Comparison of ENCODE assay signal across 9 cellular contexts in genomic region chr18:72543362-72544055, GRCh38. TPM values are rescaled to one million over a fixed set of nuclear protein-coding genes. Genes with fewer than 3 reads are reported as not detected.
DNase-seq lines count a peak whose midpoint lies in the region; ATAC-seq, FAIRE-seq and TF ChIP-seq lines count a peak whose summit lies in the region.
"Had no signal": no experiment of that assay in that cellular context is flagged by ENCODE, and none has a peak within 500 bp of the region (broad histone marks: within the 10 kb centered on the region; RNA-seq: fewer than 3 reads in every experiment).

No MANE protein-coding gene starts in this region.

- no peaks in the 10 kb centered on the region for H3K79me1 ChIP-seq in H1 (ENCODE audit: low read depth, low read length)

- H3K18ac ChIP-seq in H1 (ENCODE audit: extremely low read depth, low read length) = no peak overlapping the region

- H2BK5ac ChIP-seq in H1 (ENCODE audit: low read depth, low read length) = no peak overlapping the region

- H3K27ac ChIP-seq in H1 (ENCODE audit: low read depth, low read length) (no peak overlapping the region), osteoblast (ENCODE audit: low read depth, low read length) (no peak overlapping the region)

- H2AFZ ChIP-seq in H1 (ENCODE audit: low read length) (no peak overlapping the region), osteoblast (ENCODE audit: low read length) (no peak overlapping the region)

- H3K79me2 ChIP-seq in H1 (ENCODE audit: control insufficient read depth in 1 of 2, insufficient read depth in 2 of 2, low read length in 2 of 2) (no peaks in the 10 kb centered on the region), osteoblast (ENCODE audit: insufficient read depth, low read length) (no peaks in the 10 kb centered on the region)

- no peak overlapping the region for H4K91ac ChIP-seq in H1 (replicated peaks; ENCODE audit: insufficient read length, low read length)

- no peak overlapping the region for H3K14ac ChIP-seq in H1 (ENCODE audit: insufficient read length)

- H3K9ac ChIP-seq in ES-I3 (ENCODE audit: low read depth, low read length) = peak overlapping the region; percentile 44; the same call in 1 of the 2 replicates
- no peak overlapping the region for H3K9ac ChIP-seq in H1 (replicated peaks in 1 of 4; ENCODE audit: extremely low read depth in 1 of 4, low read depth in 3 of 4, low read length in 3 of 4)

- no peak for TF ChIP-seq EP300 in H1 (IDR thresholded peaks at IDR 0.05; ENCODE audit: borderline replicate concordance in 1 of 2, low read depth in 2 of 2, low read length in 2 of 2)

- no peak overlapping the region for H2BK15ac ChIP-seq in H1 (ENCODE audit: low read length)

- no peaks in the 10 kb centered on the region for H3K23me2 ChIP-seq in H1 (ENCODE audit: low read depth, low read length)

- H3K56ac ChIP-seq in H1 (replicated peaks; ENCODE audit: insufficient read length, low read depth, low read length) = no peak overlapping the region

- H3K27me3 ChIP-seq in H1 (replicated peaks in 1 of 4; ENCODE audit: control insufficient read depth in 3 of 4, extremely low read depth in 1 of 4, insufficient read depth in 3 of 4, low read length in 3 of 4) = peaks cover 6 to 22% (median 19%) of the 10 kb centered on the region in 4 experiments
- peaks cover 25% of the 10 kb centered on the region for H3K27me3 ChIP-seq in osteoblast (ENCODE audit: insufficient read depth, low read length)

- H4K8ac ChIP-seq in H1 (ENCODE audit: extremely low read depth, insufficient read depth, low read length) = peak overlapping the region; percentile 57

- CTCF ChIA-PET in H1 (lab: Charles Lee; ENCODE audit: partially characterized antibody) = interaction anchor here (0.6 kb wide), 1 partner anchor 1210 kb away, joined by 3 read pairs; no protein-coding TSS in a partner anchor

- no peaks in the 10 kb centered on the region for H3K36me3 ChIP-seq in ES-I3 (ENCODE audit: insufficient read depth, low read length)
- peaks cover 0 to 10% (median 0%) of the 10 kb centered on the region in 4 experiments; a peak in 2 of 8 replicates for H3K36me3 ChIP-seq in H1 (ENCODE audit: control insufficient read depth in 2 of 4, insufficient read depth in 4 of 4, low read length in 3 of 4)
- H3K36me3 ChIP-seq in osteoblast (ENCODE audit: insufficient read depth, low read length) = no peaks in the 10 kb centered on the region

- no peak overlapping the region for H2BK120ac ChIP-seq in H1 (replicated peaks; ENCODE audit: low read depth, low read length)

- no peak for ATAC-seq in HG03045 (IDR thresholded peaks at IDR 0.05; ENCODE audit: unreplicated experiment)

- no peak overlapping the region for H2BK12ac ChIP-seq in H1 (ENCODE audit: low read depth, low read length)

- no peak for TF ChIP-seq RAD21 in H1 (IDR thresholded peaks at IDR 0.05 in 1 of 2, conservative IDR thresholded peaks at IDR 0.05 in 1 of 2; ENCODE audit: low read depth in 2 of 2, low read length in 2 of 2)

- no peaks in the 10 kb centered on the region for H3K4me1 ChIP-seq in ES-I3 (ENCODE audit: insufficient read depth, low read length)
- H3K4me1 ChIP-seq in H1 (replicated peaks in 1 of 4; ENCODE audit: control insufficient read depth in 3 of 4, insufficient read depth in 4 of 4, low read length in 3 of 4) = peaks cover 0 to 3% (median 0%) of the 10 kb centered on the region in 4 experiments; a peak in 1 of 7 replicates
- no peaks in the 10 kb centered on the region for H3K4me1 ChIP-seq in osteoblast (ENCODE audit: insufficient read depth, low read length)

- DNase-seq in NCI-H345 (lab: John Stamatoyannopoulos, UW) = peak; percentile 62
- DNase-seq in H1 (ENCODE audit: low read depth in 1 of 2, low spot score in 2 of 2) = peak in 1 of 2 experiments; percentile 56
- peak; percentile 53 for DNase-seq in osteoblast (ENCODE audit: insufficient read length, low spot score, missing footprints)
- DNase-seq in Ammon's horn (ENCODE audit: low spot score) = no peak
- DNase-seq in T-helper 9 cell = no peak
- no peak for DNase-seq in NCI-H2029 (lab: John Stamatoyannopoulos, UW)
- DNase-seq: activated CD4-positive, CD25-positive, alpha-beta regulatory T cell treated with anti-CD3 and anti-CD28 coated beads, Interleukin-2, amount 50 U/mL, for 72 hours had no signal

- no peak overlapping the region for H4K5ac ChIP-seq in H1 (ENCODE audit: insufficient read length, low read depth, low read length)

- H4K20me1 ChIP-seq in H1 (replicated peaks in 1 of 2; ENCODE audit: control insufficient read depth in 1 of 2, insufficient read depth in 2 of 2, low read length in 2 of 2) (peaks cover 0 to 3% of the 10 kb centered on the region in 2 experiments), osteoblast (ENCODE audit: insufficient read depth, low read length) (no peaks in the 10 kb centered on the region)

- no peak for TF ChIP-seq CTCF in H1 (IDR thresholded peaks at IDR 0.05; ENCODE audit: control extremely low read depth in 1 of 3, insufficient read depth in 1 of 3, low read depth in 1 of 3, low read length in 3 of 3)
- TF ChIP-seq CTCF in osteoblast (IDR thresholded peaks at IDR 0.05; ENCODE audit: extremely low read depth, low read depth, low read length) = no peak

- H2AK5ac ChIP-seq in H1 (ENCODE audit: low read depth, low read length) = no peak overlapping the region

- POLR2A ChIA-PET in H1 (lab: Charles Lee; ENCODE audit: partially characterized antibody) = no interaction called here

- no peak overlapping the region for H3K23ac ChIP-seq in H1 (ENCODE audit: insufficient read length)

- H3K4me3 ChIP-seq in H1 (ENCODE audit: extremely low read depth in 1 of 4, insufficient read depth in 2 of 4, low read depth in 3 of 4, low read length in 4 of 4) (peak overlapping the region in 2 of 4 experiments; percentile 36 to 40; a peak in 3 of 8 replicates), osteoblast (ENCODE audit: insufficient read depth, low read length) (no peak overlapping the region)

- no peak overlapping the region for H2BK20ac ChIP-seq in H1 (ENCODE audit: low read length)

- no peak for TF ChIP-seq POLR2A in H1 (IDR thresholded peaks at IDR 0.05; ENCODE audit: control extremely low read depth in 1 of 2, low read depth in 2 of 2, low read length in 2 of 2)

- H3K9me3 ChIP-seq in ES-I3 (ENCODE audit: control insufficient read depth, insufficient read depth, low read length) (no peaks in the 10 kb centered on the region), H1 (ENCODE audit: insufficient read depth in 2 of 2, low read depth in 1 of 2, low read length in 1 of 2) (peaks cover 23 to 76% of the 10 kb centered on the region in 2 experiments), osteoblast (ENCODE audit: low read depth, low read length) (no peaks in the 10 kb centered on the region)

- WGBS in H1 (ENCODE audit: extremely low coverage in 1 of 2, insufficient coverage in 1 of 2, insufficient read length in 1 of 2, insufficient replicate concordance in 2 of 2, low coverage in 1 of 2, low lambda C conversion rate in 2 of 2, missing lambda C conversion rate in 1 of 2), 2 experiments = 83% methylated on average over 33 of the region's 73 CpGs; no CpG with 5 or more reads in 1 of the 2 experiments

- peak overlapping the region; percentile 7 to 73; a peak in 3 of 4 replicates for H3K4me2 ChIP-seq in H1 (ENCODE audit: insufficient read depth in 1 of 2, low read depth in 2 of 2, low read length in 2 of 2)
- H3K4me2 ChIP-seq in osteoblast (ENCODE audit: insufficient read depth, low read length) = peak overlapping the region; percentile 28

- no peak for FAIRE-seq in H1 (lab: Jason Lieb, UNC)

- no peak overlapping the region for H3K4ac ChIP-seq in H1 (replicated peaks; ENCODE audit: insufficient read length, low read depth, low read length)

TF ChIP-seq in H1, 55 proteins besides CTCF, POLR2A, EP300 and RAD21:
- TF ChIP-seq EZH2 (IDR thresholded peaks at IDR 0.05; ENCODE audit: low read depth, low read length, severe bottlenecking) (peak; percentile 28), YY1 (IDR thresholded peaks at IDR 0.05; ENCODE audit: low read depth, low read length) (no peak)

RNA-seq across cellular contexts. Expression of gene CBLN2, which starts 0.6 kb away (rescaled TPM):
- total RNA-seq in H1 (2021; fragmentation: NEBNext Ultra II Directional; extraction: Animal tissue kit (Norgen Biotek cat#: 25700)) = not detected in 2 replicates
- not detected in 2 replicates for polyA plus RNA-seq in H1 (2011; rRNA removed)
- polyA plus RNA-seq in H1 (2011; cell fraction: cytosol; rRNA removed) = not detected
- not detected for polyA plus RNA-seq in H1 (2011; cell fraction: nucleus; rRNA removed)
- not detected in 4 replicates for polyA plus RNA-seq in H1 (2012, experiment 1 of 2)
- polyA plus RNA-seq in H1 (2012, experiment 2 of 2) = not detected
- 0.02 TPM for polyA plus RNA-seq in H1 (2013, experiment 1 of 2)
- 0.04 TPM for polyA plus RNA-seq in H1 (2013, experiment 2 of 2)
- not detected in 2 replicates for polyA minus RNA-seq in H1 (2011; rRNA and poly(A)+ RNA removed)
- polyA minus RNA-seq in H1 (2011; cell fraction: cytosol; rRNA and poly(A)+ RNA removed) = not detected
- polyA minus RNA-seq in H1 (2011; cell fraction: nucleus; rRNA and poly(A)+ RNA removed) = not detected
- under 0.01 TPM in 1 of 2 replicates, not detected in the other for total RNA-seq in osteoblast

Comparison
In these comparisons a context has a peak if more than half of its experiments do, and no peak if none do; other contexts are left out.
1. DNase-seq: peak in NCI-H345 (single experiment) and osteoblast (single experiment); none in Ammon's horn (single experiment), T-helper 9 cell (single experiment) and NCI-H2029 (single experiment).